ENCODE assay signal across 24 cellular contexts in the genomic region with DNA sequence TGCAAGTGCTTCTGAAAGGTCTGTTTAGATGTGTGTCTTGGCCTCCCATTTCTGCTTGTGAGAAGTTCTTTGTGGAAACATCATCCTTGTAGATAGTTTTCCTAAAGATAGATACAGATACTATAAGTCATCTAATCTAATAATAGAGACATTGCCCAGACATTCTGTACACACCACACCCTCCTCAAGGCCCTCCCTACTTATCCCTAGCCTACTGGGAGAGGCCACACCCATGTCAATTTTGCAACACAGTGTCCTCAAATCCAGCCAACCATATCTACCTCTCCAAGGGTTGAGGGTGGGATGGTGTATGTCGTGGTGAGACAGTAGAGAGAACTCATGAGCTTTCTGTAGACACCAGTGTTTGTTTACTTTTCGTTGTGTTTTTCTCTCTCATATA. TPM values are rescaled to one million over a fixed set of nuclear protein-coding genes. Genes with fewer than 3 reads are reported as not detected.
DNase-seq lines count a peak whose midpoint lies in the region; ATAC-seq and TF ChIP-seq lines count a peak whose summit lies in the region.
"Had no signal": no experiment of that assay in that cellular context is flagged by ENCODE, and none has a peak within 500 bp of the region (broad histone marks: within the 10 kb centered on the region; RNA-seq: fewer than 3 reads in every experiment).

No MANE protein-coding gene starts in this region.

- no peaks in the 10 kb centered on the region for H3K27me3 Mint-ChIP-seq in activated CD4-positive, alpha-beta T cell treated with anti-CD3 and anti-CD28 coated beads, Interleukin-2, amount 10 ng/mL, durations not matched to agents 24 days and 14 days
- H3K27me3 Mint-ChIP-seq: activated naive CD8-positive, alpha-beta T cell treated with anti-CD3 and anti-CD28 coated beads for 36 hours had no signal

- no peak overlapping the region for H3K4me3 ChIP-seq in neutrophil (ENCODE audit: low read depth in 1 of 2, low read length in 1 of 2)
- no peak overlapping the region for H3K4me3 ChIP-seq in right lobe of liver
- H3K4me3 ChIP-seq: ovary, PC-9, suprapubic skin had no signal

- DNase-seq in activated CD4-positive, alpha-beta T cell treated with anti-CD3 and anti-CD28 coated beads, Interleukin-2, amount 10 ng/mL, durations not matched to agents 24 days and 14 days: no peak
- DNase-seq in activated CD4-positive, alpha-beta T cell treated with anti-CD3 and anti-CD28 coated beads, Interleukin-2, amount 50 U/mL, for 48 hours: no peak
- DNase-seq in MV-4-11 (lab: John Stamatoyannopoulos, UW): peak; percentile 3
- no peak for DNase-seq in retina
- no peak for DNase-seq in right lobe of liver
- DNase-seq in foreskin melanocyte: no peak
- DNase-seq: activated naive CD8-positive, alpha-beta T cell treated with anti-CD3 and anti-CD28 coated beads for 36 hours; C1 segment of cervical spinal cord; endodermal cell; foreskin keratinocyte; IMR-90; mammary epithelial cell; natural killer cell; NCI-H1694; ovary; PC-9; SIG-M5; WERI-Rb-1 had no signal

- peaks cover 7% of the 10 kb centered on the region for H3K4me1 Mint-ChIP-seq in activated CD4-positive, alpha-beta T cell treated with anti-CD3 and anti-CD28 coated beads, Interleukin-2, amount 10 ng/mL, durations not matched to agents 24 days and 14 days
- H3K4me1 Mint-ChIP-seq: endodermal cell had no signal

- H3K9me3 Mint-ChIP-seq in activated CD4-positive, alpha-beta T cell treated with anti-CD3 and anti-CD28 coated beads, Interleukin-2, amount 10 ng/mL, durations not matched to agents 24 days and 14 days: no peaks in the 10 kb centered on the region
- H3K9me3 Mint-ChIP-seq: activated naive CD8-positive, alpha-beta T cell treated with anti-CD3 and anti-CD28 coated beads for 36 hours; activated T-helper 1 cell treated with anti-CD3 and anti-CD28 coated beads, Interleukin-12 subunit alpha, Interleukin-12 subunit beta, Interleukin-2, Interleukin-4 antibody, amounts not matched to agents 30 ng/mL and 10 ng/mL and 1 ng/mL, durations not matched to agents 14 hours and 24 hours and 36 hours; endodermal cell; natural killer cell; T-helper 1 cell treated with Interleukin-12 subunit alpha and Interleukin-12 subunit beta and Interleukin-4 antibody, amounts not matched to agents 30 μg/mL and 1 μg/mL, for 36 hours had no signal

- H3K36me3 ChIP-seq in neutrophil (peaks cover 72% of the 10 kb centered on the region), right lobe of liver (peaks cover 0 to 19% (median 6%) of the 10 kb centered on the region in 4 donors)
- H3K36me3 ChIP-seq: ovary had no signal

- H3K27ac ChIP-seq in neutrophil: peak overlapping the region; percentile 78
- H3K27ac ChIP-seq in right lobe of liver: no peak overlapping the region
- H3K27ac ChIP-seq: foreskin keratinocyte, ovary, PC-9, suprapubic skin, WERI-Rb-1 had no signal

- peaks cover 27% of the 10 kb centered on the region for H3K36me3 Mint-ChIP-seq in activated CD4-positive, alpha-beta T cell treated with anti-CD3 and anti-CD28 coated beads, Interleukin-2, amount 10 ng/mL, durations not matched to agents 24 days and 14 days (ENCODE audit: low read depth)

- H3K9me3 ChIP-seq in neutrophil: no peaks in the 10 kb centered on the region
- no peaks in the 10 kb centered on the region for H3K9me3 ChIP-seq in right lobe of liver
- H3K9me3 ChIP-seq: ovary, suprapubic skin had no signal

- TF ChIP-seq CTCF in neutrophil (IDR thresholded peaks at IDR 0.05): no peak
- no peak for TF ChIP-seq CTCF in right lobe of liver (IDR thresholded peaks at IDR 0.05)

- 80% methylated on average over 2 of the region's 2 CpGs for WGBS in right lobe of liver (ENCODE audit: insufficient coverage, low coverage, low lambda C conversion rate, missing lambda C conversion rate)

- intact Hi-C loops in activated CD4-positive, alpha-beta T cell treated with anti-CD3 and anti-CD28 coated beads, Interleukin-2, amount 10 ng/mL, durations not matched to agents 24 days and 14 days (cut with micrococcal nuclease): no loop called here
- intact Hi-C loops in right lobe of liver (cut with DNase I): no loop called here

- no peak for TF ChIP-seq POLR2A in right lobe of liver (IDR thresholded peaks at IDR 0.05)

- H3K4me3 Mint-ChIP-seq in activated CD4-positive, alpha-beta T cell treated with anti-CD3 and anti-CD28 coated beads, Interleukin-2, amount 10 ng/mL, durations not matched to agents 24 days and 14 days: no peak overlapping the region
- H3K4me3 Mint-ChIP-seq: activated naive CD8-positive, alpha-beta T cell treated with anti-CD3 and anti-CD28 coated beads for 36 hours; activated T-helper 1 cell treated with anti-CD3 and anti-CD28 coated beads, Interleukin-12 subunit alpha, Interleukin-12 subunit beta, Interleukin-2, Interleukin-4 antibody, amounts not matched to agents 30 ng/mL and 10 ng/mL and 1 ng/mL, durations not matched to agents 14 hours and 24 hours and 36 hours; endodermal cell; natural killer cell; T-helper 1 cell treated with Interleukin-12 subunit alpha and Interleukin-12 subunit beta and Interleukin-4 antibody, amounts not matched to agents 30 μg/mL and 1 μg/mL, for 36 hours had no signal

- peaks cover 35 to 41% of the 10 kb centered on the region in 2 experiments for H3K4me1 ChIP-seq in neutrophil (ENCODE audit: control insufficient read depth in 1 of 2, insufficient read depth in 1 of 2, low read depth in 1 of 2, low read length in 1 of 2)
- H3K4me1 ChIP-seq in right lobe of liver: peaks cover 0 to under 1% (median 0%) of the 10 kb centered on the region in 4 donors

- peak overlapping the region; percentile 25 for H3K27ac Mint-ChIP-seq in activated CD4-positive, alpha-beta T cell treated with anti-CD3 and anti-CD28 coated beads, Interleukin-2, amount 10 ng/mL, durations not matched to agents 24 days and 14 days
- H3K27ac Mint-ChIP-seq: activated naive CD8-positive, alpha-beta T cell treated with anti-CD3 and anti-CD28 coated beads for 36 hours; activated T-helper 1 cell treated with anti-CD3 and anti-CD28 coated beads, Interleukin-12 subunit alpha, Interleukin-12 subunit beta, Interleukin-2, Interleukin-4 antibody, amounts not matched to agents 30 ng/mL and 10 ng/mL and 1 ng/mL, durations not matched to agents 14 hours and 24 hours and 36 hours; endodermal cell; natural killer cell had no signal

- H3K27me3 ChIP-seq in neutrophil (no peaks in the 10 kb centered on the region), right lobe of liver (no peaks in the 10 kb centered on the region)
- H3K27me3 ChIP-seq: foreskin keratinocyte, ovary, suprapubic skin had no signal

- peak; percentile 76 for ATAC-seq in esophagus mucosa
- no peak for ATAC-seq in right lobe of liver
- ATAC-seq: foreskin keratinocyte, natural killer cell, sciatic nerve had no signal

RNA-seq across cellular contexts. Expression of gene KDM1B, which starts 6.2 kb away (rescaled TPM):
- 8.5 and 8.6 TPM in 2 replicates for total RNA-seq in activated CD4-positive, alpha-beta T cell treated with anti-CD3 and anti-CD28 coated beads, Interleukin-2, amount 10 ng/mL, durations not matched to agents 24 days and 14 days
- total RNA-seq in esophagus mucosa (20.8 TPM), right lobe of liver (10 to 100 TPM in 2 of 6 experiments, 1 to 10 TPM in 4; 5.0 to 12.1 (median 9.3) TPM)

RNA-seq across cellular contexts. Expression of gene TPMT, which starts 6.6 kb away (rescaled TPM):
- 0.72 and 0.92 TPM in 2 replicates for total RNA-seq in activated CD4-positive, alpha-beta T cell treated with anti-CD3 and anti-CD28 coated beads, Interleukin-2, amount 10 ng/mL, durations not matched to agents 24 days and 14 days
- total RNA-seq in esophagus mucosa: 8.4 TPM
- 10 to 100 TPM; 26.5 to 31.8 (median 27.7) TPM for total RNA-seq in right lobe of liver

RNA-seq across cellular contexts. Expression of gene NHLRC1, which starts 39.0 kb away (rescaled TPM):
- total RNA-seq in activated CD4-positive, alpha-beta T cell treated with anti-CD3 and anti-CD28 coated beads, Interleukin-2, amount 10 ng/mL, durations not matched to agents 24 days and 14 days: 0.09 and 0.26 TPM in 2 replicates
- total RNA-seq in esophagus mucosa (0.96 TPM), right lobe of liver (1 to 10 TPM; 2.2 to 3.0 (median 2.7) TPM)
